In genomic region chr19:18478545-18479311, GRCh38 we compare ENCODE assay signal across 8 cellular contexts. TPM values are rescaled to one million over a fixed set of nuclear protein-coding genes. Genes with fewer than 3 reads are reported as not detected.
A peak's percentile ranks its signal among the peaks of the same experiment; 100 is the strongest.
DNase-seq lines count a peak whose midpoint lies in the region; ATAC-seq, FAIRE-seq and TF ChIP-seq lines count a peak whose summit lies in the region.

No MANE protein-coding gene starts in this region.

- CTCF ChIA-PET in AG04450 (lab: Charles Lee): interaction anchor here (0.7 to 1.0 kb wide), 3 partner anchors 9 to 179 kb away, joined by 3 to 4 read pairs (median 3); no protein-coding TSS in a partner anchor

- H3K9me3 ChIP-seq in AG04450 (ENCODE audit: control insufficient read depth, insufficient read depth, low read length) (no peaks in the 10 kb centered on the region; the same call in 1 of the 2 replicates), colonic mucosa (no peaks in the 10 kb centered on the region), lower lobe of right lung (no peaks in the 10 kb centered on the region)

- H3K27me3 ChIP-seq in AG04450 (ENCODE audit: control insufficient read depth, insufficient read depth, low read length) (no peaks in the 10 kb centered on the region), colonic mucosa (no peaks in the 10 kb centered on the region), lower lobe of right lung (ENCODE audit: low read depth) (no peaks in the 10 kb centered on the region)

- ATAC-seq in GM19025 (IDR thresholded peaks at IDR 0.05; ENCODE audit: low read depth, unreplicated experiment) (peak; percentile 71), lower lobe of right lung (peak; percentile 80 to 83), GM18858 (IDR thresholded peaks at IDR 0.05; ENCODE audit: unreplicated experiment) (no peak)

- intact Hi-C loops in colonic mucosa (cut with DNase I) (no loop called here), lower lobe of right lung (cut with DNase I) (no loop called here)

- POLR2A ChIA-PET in AG04450 (lab: Yijun Ruan, JAX): interaction anchor here (0.7 kb wide), 1 partner anchor 44 kb away, joined by 3 read pairs; no protein-coding TSS in a partner anchor

- H3K4me1 ChIP-seq in colonic mucosa (peaks cover 28% of the 10 kb centered on the region), lower lobe of right lung (peaks cover 87% of the 10 kb centered on the region)

- H3K27ac ChIP-seq in AG04450 (ENCODE audit: low read depth, low read length) (peak overlapping the region; percentile 87), colonic mucosa (peak overlapping the region; percentile 74), lower lobe of right lung (peak overlapping the region; percentile 87)

- H3K36me3 ChIP-seq in colonic mucosa (no peaks in the 10 kb centered on the region), lower lobe of right lung (no peaks in the 10 kb centered on the region)

- peak overlapping the region; percentile 31 to 41 for H3K9ac ChIP-seq in colonic mucosa (ENCODE audit: low read depth in 2 of 2, low read length in 2 of 2)

- H3K4me3 ChIP-seq in AG04450 (ENCODE audit: low read depth, low read length) (no peak overlapping the region), colonic mucosa (no peak overlapping the region), lower lobe of right lung (peak overlapping the region; percentile 14)

- TF ChIP-seq CTCF in AG04450 (IDR thresholded peaks at IDR 0.05; ENCODE audit: low read depth, low read length): no peak
- no peak for TF ChIP-seq CTCF in colonic mucosa (IDR thresholded peaks at IDR 0.05)
- TF ChIP-seq CTCF in lower lobe of right lung (IDR thresholded peaks at IDR 0.05): no peak

- DNase-seq in AG04450 (ENCODE audit: low read depth, low spot score): peak; percentile 58
- DNase-seq in HTR-8/SVneo (ENCODE audit: insufficient read length, low spot score): peak; percentile 96
- DNase-seq in UCSD-AML1 (lab: John Stamatoyannopoulos, UW; ENCODE audit: unreplicated experiment): peak; percentile 71
- peak; percentile 67 for DNase-seq in colonic mucosa
- peak; percentile 86 for DNase-seq in lower lobe of right lung
- peak; percentile 38 to 63 for DNase-seq in stimulated activated CD8-positive, alpha-beta memory T cell treated with anti-CD3 and anti-CD28 coated beads, Interleukin-7, amount 100 ng/mL, for 4 hours (ENCODE audit: low read depth in 2 of 2)

- FAIRE-seq in HTR-8/SVneo (lab: Jason Lieb, UNC): peak; percentile 97

RNA-seq across cellular contexts. Expression of gene ISYNA1, which starts 40.8 kb away (rescaled TPM):
- polyA plus RNA-seq in AG04450 (2011; rRNA removed): 13.3 and 19.2 TPM in 2 replicates
- polyA minus RNA-seq in AG04450 (2011; rRNA and poly(A)+ RNA removed): 13.2 and 18.3 TPM in 2 replicates
- total RNA-seq in colonic mucosa: 10 to 100 TPM; 17.7 to 25.7 TPM
- 30.6 TPM for total RNA-seq in lower lobe of right lung

RNA-seq across cellular contexts. Expression of gene ELL, which starts 43.1 kb away (rescaled TPM):
- polyA plus RNA-seq in AG04450 (2011; rRNA removed): 2.7 and 4.1 TPM in 2 replicates
- 4.9 and 7.6 TPM in 2 replicates for polyA minus RNA-seq in AG04450 (2011; rRNA and poly(A)+ RNA removed)
- total RNA-seq in colonic mucosa (10 to 100 TPM; 16.3 to 18.6 TPM), lower lobe of right lung (19.7 TPM)

RNA-seq across cellular contexts. Expression of gene SSBP4, which starts 59.5 kb away (rescaled TPM):
- 9.4 and 12.6 TPM in 2 replicates for polyA plus RNA-seq in AG04450 (2011; rRNA removed)
- polyA minus RNA-seq in AG04450 (2011; rRNA and poly(A)+ RNA removed): 18.0 and 18.5 TPM in 2 replicates
- total RNA-seq in colonic mucosa (10 to 100 TPM; 40.1 to 77.3 TPM), lower lobe of right lung (65.6 TPM)
